In genomic region chr2:105328281-105329196, GRCh38 we compare ENCODE assay signal across 8 cellular contexts. TPM values are rescaled to one million over a fixed set of nuclear protein-coding genes. Genes with fewer than 3 reads are reported as not detected.
DNase-seq lines count a peak whose midpoint lies in the region; ATAC-seq and TF ChIP-seq lines count a peak whose summit lies in the region.

No MANE protein-coding gene starts in this region.

- H3K27me3 Mint-ChIP-seq in WTC11 (ENCODE audit: low read depth): no peaks in the 10 kb centered on the region; the same call in 1 of the 2 replicates

- ATAC-seq in WTC11 (peak; percentile 14), GM21528 (IDR thresholded peaks at IDR 0.05; ENCODE audit: low FRiP score, unreplicated experiment) (no peak)

- intact Hi-C loops in thyroid gland (cut with DNase I): no loop called here

- peak overlapping the region; percentile 38 for H3K27ac Mint-ChIP-seq in WTC11

- peak overlapping the region; percentile 68 for H3K4me3 ChIP-seq in epithelial cell of esophagus (ENCODE audit: low read length)
- peak overlapping the region; percentile 3 to 52 (median 45) for H3K4me3 ChIP-seq in thyroid gland (replicated peaks in 1 of 3)

- TF ChIP-seq POLR2A in thyroid gland (IDR thresholded peaks at IDR 0.05): peak in 1 of 2 donors; percentile 48

- POLR2A ChIA-PET in WTC11 (lab: Charles Lee): interaction anchor here (0.7 kb wide), 1 partner anchor 9 kb away, joined by 4 read pairs; the partner anchor contains the start of gene C2orf49

- H3K36me3 ChIP-seq in thyroid gland: no peaks in the 10 kb centered on the region

- 26 to 32% methylated on average over 15 to 16 of the region's 16 CpGs for WGBS in thyroid gland, 2 donors

- TF ChIP-seq CTCF in WTC11 (IDR thresholded peaks at IDR 0.05) (no peak), epithelial cell of esophagus (IDR thresholded peaks at IDR 0.05; ENCODE audit: insufficient read depth, low read depth, low read length, missing control alignments) (no peak), thyroid gland (IDR thresholded peaks at IDR 0.05) (no peak)

- peaks cover 15 to 19% of the 10 kb centered on the region in 2 donors for H3K4me1 ChIP-seq in thyroid gland

- CTCF ChIA-PET in WTC11 (lab: Charles Lee): interaction anchor here (0.5 to 1.1 kb wide), 3 partner anchors 34 to 194 kb away, joined by 3 read pairs; no protein-coding TSS in a partner anchor

- H3K9me3 ChIP-seq in thyroid gland: no peaks in the 10 kb centered on the region

- peak overlapping the region; percentile 85 for H3K4me3 Mint-ChIP-seq in WTC11

- H3K27me3 ChIP-seq in thyroid gland: no peaks in the 10 kb centered on the region

- no peaks in the 10 kb centered on the region for H3K36me3 Mint-ChIP-seq in WTC11

- DNase-seq in SIG-M5 treated with dmso at 0.1 percent for 504 hours (lab: John Stamatoyannopoulos, UW; ENCODE audit: unreplicated experiment) (peak; percentile 15), SIG-M5 (lab: John Stamatoyannopoulos, UW) (no peak), M059J (ENCODE audit: low read depth) (peak; percentile 26), WTC11 (ENCODE audit: low spot score) (no peak), epithelial cell of esophagus (ENCODE audit: low read depth) (peak; percentile 80), mucosa of gallbladder (ENCODE audit: low spot score) (peak; percentile 17), thyroid gland (peak; percentile 68 to 74)

- H3K27ac ChIP-seq in thyroid gland: peak overlapping the region; percentile 71 to 79 (median 76)

- no peaks in the 10 kb centered on the region for H3K9me3 Mint-ChIP-seq in WTC11

- peaks cover 30% of the 10 kb centered on the region for H3K4me1 Mint-ChIP-seq in WTC11

TF ChIP-seq in WTC11, 78 proteins besides CTCF, POLR2A, EP300 and RAD21:
- peak; percentile 63 for TF ChIP-seq GABPB1 (CRISPR knock-in tag; IDR thresholded peaks at IDR 0.05)
- TF ChIP-seq GTF2I (CRISPR knock-in tag; conservative IDR thresholded peaks at IDR 0.05): 0 out of 2 replicates have a peak, but pooled peaks have one; percentile 15
- TF ChIP-seq NR1H2 (CRISPR knock-in tag; IDR thresholded peaks at IDR 0.05): no peak

RNA-seq across cellular contexts. Expression of gene TGFBRAP1, which starts 1.0 kb away (rescaled TPM):
- 13.6 and 22.0 TPM in 2 replicates for total RNA-seq in M059J (2014; rRNA removed; shearing (Covaris generic))
- total RNA-seq in WTC11 (2021) (15.8 to 16.3 TPM (median 16.3 TPM) in 3 replicates), mucosa of gallbladder (19.1 TPM), thyroid gland (10 to 100 TPM; 35.4 to 53.2 (median 40.1) TPM)

RNA-seq across cellular contexts. Expression of gene C2orf49, which starts 8.8 kb away (rescaled TPM):
- total RNA-seq in M059J (2014; rRNA removed; shearing (Covaris generic)): 19.2 and 22.0 TPM in 2 replicates
- 15.9 to 17.2 TPM (median 16.6 TPM) in 3 replicates for total RNA-seq in WTC11 (2021)
- 17.4 TPM for total RNA-seq in mucosa of gallbladder
- total RNA-seq in thyroid gland: 10 to 100 TPM; 16.6 to 41.1 (median 22.1) TPM

Comparison
In these comparisons a context has a peak if more than half of its experiments do, and no peak if none do; other contexts are left out.
1. DNase-seq: peak in SIG-M5 treated with dmso at 0.1 percent for 504 hours (single experiment), M059J (single experiment), epithelial cell of esophagus (single experiment), mucosa of gallbladder (single experiment) and thyroid gland (2 of 2); none in SIG-M5 (single experiment) and WTC11 (single experiment).